Comparison of ENCODE assay signal across 8 cellular contexts in the genomic region with DNA sequence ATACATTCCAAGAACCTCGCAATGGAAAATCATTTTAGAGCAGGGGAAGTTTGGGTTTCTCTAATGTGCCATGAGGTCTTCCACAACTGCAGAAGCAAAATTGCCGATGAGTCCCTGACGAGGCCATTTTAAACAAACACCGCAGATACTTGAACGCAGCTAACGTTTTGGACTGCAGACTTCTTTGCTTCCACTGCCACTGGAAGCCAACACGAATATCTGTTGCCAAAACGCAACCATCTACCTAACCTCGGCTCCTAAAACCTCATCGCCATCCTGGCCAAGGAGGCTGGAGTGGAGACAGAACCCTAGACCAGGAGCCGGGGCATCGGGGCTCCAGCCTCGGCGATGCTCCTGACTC. TPM values are rescaled to one million over a fixed set of nuclear protein-coding genes. Genes with fewer than 3 reads are reported as not detected.
DNase-seq lines count a peak whose midpoint lies in the region; ATAC-seq lines count a peak whose summit lies in the region.

No MANE protein-coding gene starts in this region.

- peak overlapping the region; percentile 69 to 90 (median 82) for H3K27ac ChIP-seq in BLaER1 treated with 17β-estradiol and CSF1 and Interleukin-3, amounts not matched to agents 10 nM and 100 nM
- H3K27ac ChIP-seq in GM23248 (peak overlapping the region; percentile 52), muscle layer of duodenum (ENCODE audit: low read length) (peak overlapping the region; percentile 71)
- H3K27ac ChIP-seq in effector memory CD4-positive, alpha-beta T cell (ENCODE audit: insufficient read depth, low read length, poor library complexity, severe bottlenecking) = peak overlapping the region; percentile 88

- H2AFZ ChIP-seq in GM23248 = peak overlapping the region; percentile 96

- peaks cover 9% of the 10 kb centered on the region; the same call in 1 of the 2 replicates for H3K79me2 ChIP-seq in GM23248 (ENCODE audit: insufficient read depth)

- H3K9ac ChIP-seq in BLaER1 treated with 17β-estradiol and CSF1 and Interleukin-3, amounts not matched to agents 10 nM and 100 nM = peak overlapping the region; percentile 78 to 95 (median 87)
- peak overlapping the region; percentile 87 for H3K9ac ChIP-seq in GM23248

- peaks cover 0 to 16% (median 0%) of the 10 kb centered on the region in 11 experiments; a peak in 1 of 22 replicates for H4K20me1 ChIP-seq in BLaER1 treated with 17β-estradiol and CSF1 and Interleukin-3, amounts not matched to agents 10 nM and 100 nM
- no peaks in the 10 kb centered on the region for H4K20me1 ChIP-seq in GM23248 (ENCODE audit: insufficient read depth)

- WGBS in GM23248 (ENCODE audit: low coverage in 1 of 2, low lambda C conversion rate in 2 of 2, missing lambda C conversion rate in 2 of 2), 2 experiments = 2% methylated on average over 13 to 14 of the region's 14 CpGs

- H3F3A ChIP-seq in GM23248 (ENCODE audit: insufficient read depth) = peaks cover 4% of the 10 kb centered on the region

- no peaks in the 10 kb centered on the region for H3K9me2 ChIP-seq in GM23248 (ENCODE audit: insufficient read depth)

- H3K9me3 ChIP-seq in BLaER1 treated with 17β-estradiol and CSF1 and Interleukin-3, amounts not matched to agents 10 nM and 100 nM (replicated peaks in 1 of 11) = no peaks in the 10 kb centered on the region
- H3K9me3 ChIP-seq in GM23248 (ENCODE audit: low read depth) (no peaks in the 10 kb centered on the region), muscle layer of duodenum (ENCODE audit: control insufficient read depth in 1 of 2, low read length in 2 of 2) (no peaks in the 10 kb centered on the region)
- H3K9me3 ChIP-seq in effector memory CD4-positive, alpha-beta T cell (ENCODE audit: control insufficient read depth, low read length) = no peaks in the 10 kb centered on the region

- H3K27me3 ChIP-seq in BLaER1 treated with 17β-estradiol and CSF1 and Interleukin-3, amounts not matched to agents 10 nM and 100 nM = peaks cover 0 to 15% (median 0%) of the 10 kb centered on the region in 11 experiments; a peak in 4 of 22 replicates
- H3K27me3 ChIP-seq in GM23248 (replicated peaks; ENCODE audit: insufficient read depth) = no peaks in the 10 kb centered on the region
- no peaks in the 10 kb centered on the region for H3K27me3 ChIP-seq in effector memory CD4-positive, alpha-beta T cell (replicated peaks; ENCODE audit: control insufficient read depth, insufficient read depth, low read length, poor library complexity, severe bottlenecking)
- H3K27me3 ChIP-seq in muscle layer of duodenum (ENCODE audit: low read depth, low read length) = no peaks in the 10 kb centered on the region

- no peaks in the 10 kb centered on the region for H3K36me3 ChIP-seq in BLaER1 treated with 17β-estradiol and CSF1 and Interleukin-3, amounts not matched to agents 10 nM and 100 nM
- H3K36me3 ChIP-seq in GM23248 (ENCODE audit: low read depth) (no peaks in the 10 kb centered on the region; the same call in 1 of the 2 replicates), muscle layer of duodenum (ENCODE audit: control insufficient read depth in 1 of 2, insufficient read depth in 2 of 2, low read length in 2 of 2) (peaks cover 0 to 4% of the 10 kb centered on the region in 2 donors)
- peaks cover 2% of the 10 kb centered on the region for H3K36me3 ChIP-seq in effector memory CD4-positive, alpha-beta T cell (ENCODE audit: control insufficient read depth, insufficient read depth, low read length)

- DNase-seq in GM23248 = peak; percentile 52
- peak; percentile 45 for DNase-seq in RPMI8226
- no peak for DNase-seq in effector memory CD4-positive, alpha-beta T cell
- DNase-seq in D341Med (ENCODE audit: low spot score) = no peak
- no peak for DNase-seq in COR-L47 (lab: John Stamatoyannopoulos, UW)

- no peak for ATAC-seq in GM18909 (IDR thresholded peaks at IDR 0.05; ENCODE audit: poor library complexity, unreplicated experiment)

- peaks cover 48 to 56% (median 54%) of the 10 kb centered on the region in 10 experiments for H3K4me1 ChIP-seq in BLaER1 treated with 17β-estradiol and CSF1 and Interleukin-3, amounts not matched to agents 10 nM and 100 nM
- H3K4me1 ChIP-seq in GM23248 (ENCODE audit: insufficient read depth) (no peaks in the 10 kb centered on the region; the same call in 1 of the 2 replicates), muscle layer of duodenum (ENCODE audit: control insufficient read depth in 1 of 2, insufficient read depth in 2 of 2, low read length in 2 of 2) (peaks cover 4 to 18% of the 10 kb centered on the region in 2 donors)
- peaks cover 7% of the 10 kb centered on the region for H3K4me1 ChIP-seq in effector memory CD4-positive, alpha-beta T cell (ENCODE audit: control insufficient read depth, insufficient read depth, low read length, poor library complexity, severe bottlenecking)

- peak overlapping the region; percentile 71 to 94 (median 82) for H3K4me3 ChIP-seq in BLaER1 treated with 17β-estradiol and CSF1 and Interleukin-3, amounts not matched to agents 10 nM and 100 nM
- peak overlapping the region; percentile 89 for H3K4me3 ChIP-seq in GM23248
- H3K4me3 ChIP-seq in effector memory CD4-positive, alpha-beta T cell (ENCODE audit: insufficient read depth, low read depth, low read length, poor library complexity, severe bottlenecking) = peak overlapping the region; percentile 100
- peak overlapping the region; percentile 79 to 90 for H3K4me3 ChIP-seq in muscle layer of duodenum (ENCODE audit: low read depth in 1 of 2, low read length in 2 of 2)

- in situ Hi-C loops in GM23248 (cut with MboI) = no loop called here

- H3K4me2 ChIP-seq in BLaER1 treated with 17β-estradiol and CSF1 and Interleukin-3, amounts not matched to agents 10 nM and 100 nM = peak overlapping the region; percentile 86 to 99 (median 91)
- H3K4me2 ChIP-seq in GM23248 (ENCODE audit: unreplicated experiment) = peak overlapping the region; percentile 87

RNA-seq across cellular contexts. Expression of a gene that starts 0.5 kb away (rescaled TPM):
- 3.4 and 8.3 TPM in 2 replicates for total RNA-seq in GM23248 (2014; rRNA removed; shearing (Covaris generic))
- polyA plus RNA-seq in GM23248 (2016; fragmentation: Nextera tagmentation; extraction: Ambion mirVana) = 4.1 and 5.4 TPM in 2 replicates

RNA-seq across cellular contexts. Expression of a gene that starts 22.8 kb away (rescaled TPM):
- total RNA-seq in GM23248 (2014; rRNA removed; shearing (Covaris generic)) = not detected in 2 replicates
- polyA plus RNA-seq in GM23248 (2016; fragmentation: Nextera tagmentation; extraction: Ambion mirVana) = not detected in 2 replicates

RNA-seq across cellular contexts. Expression of a gene that starts 40.3 kb away (rescaled TPM):
- 37.3 and 40.4 TPM in 2 replicates for total RNA-seq in GM23248 (2014; rRNA removed; shearing (Covaris generic))
- 38.3 and 38.7 TPM in 2 replicates for polyA plus RNA-seq in GM23248 (2016; fragmentation: Nextera tagmentation; extraction: Ambion mirVana)

Comparison
In these comparisons a context has a peak if more than half of its experiments do, and no peak if none do; other contexts are left out.
1. DNase-seq: peak in GM23248 (single experiment) and RPMI8226 (single experiment); none in effector memory CD4-positive, alpha-beta T cell (0 of 3), D341Med (single experiment) and COR-L47 (single experiment).
2. Peak in every context shown above with its lines, with median percentiles within 50 percentile points of each other: H3K27ac ChIP-seq and H3K4me3 ChIP-seq.